1 cellular context compared by ENCODE assay signal in genomic region chr2:171248205-171248662, GRCh38.
TF ChIP-seq lines count a peak whose summit lies in the region.

No MANE protein-coding gene starts in this region.

TF ChIP-seq in K562, 482 proteins besides CTCF, POLR2A, EP300 and RAD21 (continued from another document and continues in another):
- no peak for TF ChIP-seq ZSCAN29 (IDR thresholded peaks at IDR 0.05)
- TF ChIP-seq ZNF785 (CRISPR knock-in tag; IDR thresholded peaks at IDR 0.05), result no peak
- peak; percentile 30; the same call in 1 of the 2 replicates for TF ChIP-seq NCOR1 (IDR thresholded peaks at IDR 0.05)
- TF ChIP-seq ZNF174 (CRISPR knock-in tag; IDR thresholded peaks at IDR 0.05), result no peak
- TF ChIP-seq HDAC6 (IDR thresholded peaks at IDR 0.05; ENCODE audit: low read depth, low read length), result no peak
- TF ChIP-seq GATA2 (CRISPR knock-in tag; IDR thresholded peaks at IDR 0.05), result peak; percentile 81
- TF ChIP-seq MTA1 (IDR thresholded peaks at IDR 0.05; ENCODE audit: borderline replicate concordance), result peak; percentile 57; the same call in 1 of the 2 replicates
- TF ChIP-seq CTBP1 (IDR thresholded peaks at IDR 0.05; ENCODE audit: borderline replicate concordance), result peak; percentile 55; the same call in 1 of the 2 replicates
- TF ChIP-seq SAP30 (IDR thresholded peaks at IDR 0.05; ENCODE audit: borderline replicate concordance, insufficient read depth, low read depth, low read length, poor library complexity, severe bottlenecking), result no peak
- peak; percentile 93 for TF ChIP-seq ZNF41 (CRISPR knock-in tag; conservative IDR thresholded peaks at IDR 0.05)
- no peak for TF ChIP-seq PYGO2 (tag; IDR thresholded peaks at IDR 0.05)
- 0 out of 2 replicates have a peak, but pooled peaks have one; percentile 28 for TF ChIP-seq ZNF79 (CRISPR knock-in tag; IDR thresholded peaks at IDR 0.05; ENCODE audit: low read depth)
- peak; percentile 65; the same call in 1 of the 2 replicates for TF ChIP-seq ZNF609 (CRISPR knock-in tag; IDR thresholded peaks at IDR 0.05; ENCODE audit: borderline replicate concordance)
- TF ChIP-seq ZNF639 (CRISPR knock-in tag; conservative IDR thresholded peaks at IDR 0.05 in 1 of 2, IDR thresholded peaks at IDR 0.05 in 1 of 2), result 0 out of 4 replicates have a peak, but pooled peaks of 1 of the 2 experiments have one; percentile 52
- peak; percentile 81 for TF ChIP-seq SMARCA4 (IDR thresholded peaks at IDR 0.05)
- TF ChIP-seq MBD2 (IDR thresholded peaks at IDR 0.05; ENCODE audit: borderline replicate concordance, low read depth), result no peak
- TF ChIP-seq, protein P1, sequence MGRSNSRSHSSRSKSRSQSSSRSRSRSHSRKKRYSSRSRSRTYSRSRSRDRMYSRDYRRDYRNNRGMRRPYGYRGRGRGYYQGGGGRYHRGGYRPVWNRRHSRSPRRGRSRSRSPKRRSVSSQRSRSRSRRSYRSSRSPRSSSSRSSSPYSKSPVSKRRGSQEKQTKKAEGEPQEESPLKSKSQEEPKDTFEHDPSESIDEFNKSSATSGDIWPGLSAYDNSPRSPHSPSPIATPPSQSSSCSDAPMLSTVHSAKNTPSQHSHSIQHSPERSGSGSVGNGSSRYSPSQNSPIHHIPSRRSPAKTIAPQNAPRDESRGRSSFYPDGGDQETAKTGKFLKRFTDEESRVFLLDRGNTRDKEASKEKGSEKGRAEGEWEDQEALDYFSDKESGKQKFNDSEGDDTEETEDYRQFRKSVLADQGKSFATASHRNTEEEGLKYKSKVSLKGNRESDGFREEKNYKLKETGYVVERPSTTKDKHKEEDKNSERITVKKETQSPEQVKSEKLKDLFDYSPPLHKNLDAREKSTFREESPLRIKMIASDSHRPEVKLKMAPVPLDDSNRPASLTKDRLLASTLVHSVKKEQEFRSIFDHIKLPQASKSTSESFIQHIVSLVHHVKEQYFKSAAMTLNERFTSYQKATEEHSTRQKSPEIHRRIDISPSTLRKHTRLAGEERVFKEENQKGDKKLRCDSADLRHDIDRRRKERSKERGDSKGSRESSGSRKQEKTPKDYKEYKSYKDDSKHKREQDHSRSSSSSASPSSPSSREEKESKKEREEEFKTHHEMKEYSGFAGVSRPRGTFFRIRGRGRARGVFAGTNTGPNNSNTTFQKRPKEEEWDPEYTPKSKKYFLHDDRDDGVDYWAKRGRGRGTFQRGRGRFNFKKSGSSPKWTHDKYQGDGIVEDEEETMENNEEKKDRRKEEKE (IDR thresholded peaks at IDR 0.05; ENCODE audit: borderline replicate concordance in 1 of 2, control insufficient read depth in 1 of 2, low read depth in 2 of 2, low read length in 1 of 2), result no peak
- peak; percentile 69; the same call in 1 of the 2 replicates for TF ChIP-seq SOX6 (IDR thresholded peaks at IDR 0.05)
- no peak for TF ChIP-seq NR3C1 (CRISPR knock-in tag; IDR thresholded peaks at IDR 0.05)
- TF ChIP-seq PCBP2 (IDR thresholded peaks at IDR 0.05; ENCODE audit: low read depth, low read length, poor library complexity, severe bottlenecking), result no peak
- peak in 1 of 2 experiments; percentile 32; a peak in 1 of 4 replicates for TF ChIP-seq TBL1XR1 (IDR thresholded peaks at IDR 0.05; ENCODE audit: low read length in 2 of 2)
- TF ChIP-seq SPI1 (IDR thresholded peaks at IDR 0.05; ENCODE audit: borderline replicate concordance, low read depth, low read length), result peak; percentile 95
- TF ChIP-seq MYC (IDR thresholded peaks at IDR 0.05; ENCODE audit: low read depth, low read length), result 0 out of 2 replicates have a peak, but pooled peaks have one; percentile 20
- TF ChIP-seq MYC (CRISPR knock-in tag; IDR thresholded peaks at IDR 0.05; ENCODE audit: borderline replicate concordance, low read depth), result no peak
- peak; percentile 74 for TF ChIP-seq DPF2 (IDR thresholded peaks at IDR 0.05)
- TF ChIP-seq, protein P2, sequence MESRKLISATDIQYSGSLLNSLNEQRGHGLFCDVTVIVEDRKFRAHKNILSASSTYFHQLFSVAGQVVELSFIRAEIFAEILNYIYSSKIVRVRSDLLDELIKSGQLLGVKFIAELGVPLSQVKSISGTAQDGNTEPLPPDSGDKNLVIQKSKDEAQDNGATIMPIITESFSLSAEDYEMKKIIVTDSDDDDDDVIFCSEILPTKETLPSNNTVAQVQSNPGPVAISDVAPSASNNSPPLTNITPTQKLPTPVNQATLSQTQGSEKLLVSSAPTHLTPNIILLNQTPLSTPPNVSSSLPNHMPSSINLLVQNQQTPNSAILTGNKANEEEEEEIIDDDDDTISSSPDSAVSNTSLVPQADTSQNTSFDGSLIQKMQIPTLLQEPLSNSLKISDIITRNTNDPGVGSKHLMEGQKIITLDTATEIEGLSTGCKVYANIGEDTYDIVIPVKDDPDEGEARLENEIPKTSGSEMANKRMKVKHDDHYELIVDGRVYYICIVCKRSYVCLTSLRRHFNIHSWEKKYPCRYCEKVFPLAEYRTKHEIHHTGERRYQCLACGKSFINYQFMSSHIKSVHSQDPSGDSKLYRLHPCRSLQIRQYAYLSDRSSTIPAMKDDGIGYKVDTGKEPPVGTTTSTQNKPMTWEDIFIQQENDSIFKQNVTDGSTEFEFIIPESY (CRISPR knock-in tag; IDR thresholded peaks at IDR 0.05), result no peak
- no peak for TF ChIP-seq NR0B1 (IDR thresholded peaks at IDR 0.05; ENCODE audit: partially characterized antibody)
- peak; percentile 60 for TF ChIP-seq TCF3 (CRISPR knock-in tag; IDR thresholded peaks at IDR 0.05)
- peak; percentile 76; the same call in 1 of the 2 replicates for TF ChIP-seq MITF (IDR thresholded peaks at IDR 0.05)
- TF ChIP-seq ZNF253 (CRISPR knock-in tag; conservative IDR thresholded peaks at IDR 0.05), result no peak
- TF ChIP-seq SIX5 (IDR thresholded peaks at IDR 0.05; ENCODE audit: borderline replicate concordance in 1 of 2, insufficient read depth in 1 of 2, low read depth in 1 of 2, low read length in 2 of 2), result no peak
- peak; percentile 86 for TF ChIP-seq L3MBTL2 (IDR thresholded peaks at IDR 0.05)
- peak; percentile 51; the same call in 1 of the 2 replicates for TF ChIP-seq PML (IDR thresholded peaks at IDR 0.05; ENCODE audit: low read length)
- TF ChIP-seq MYNN (IDR thresholded peaks at IDR 0.05), result no peak
- TF ChIP-seq MYNN (CRISPR knock-in tag; IDR thresholded peaks at IDR 0.05), result no peak
- peak; percentile 23; the same call in 1 of the 2 replicates for TF ChIP-seq NFE2 (IDR thresholded peaks at IDR 0.05; ENCODE audit: low read depth)
- peak; percentile 33; the same call in 1 of the 2 replicates for TF ChIP-seq MAFK (IDR thresholded peaks at IDR 0.05; ENCODE audit: low read length)
- TF ChIP-seq ZEB2 (IDR thresholded peaks at IDR 0.05), result peak; percentile 64; the same call in 1 of the 2 replicates
- TF ChIP-seq HDGF (IDR thresholded peaks at IDR 0.05), result no peak
- TF ChIP-seq TOE1 (IDR thresholded peaks at IDR 0.05; ENCODE audit: borderline replicate concordance), result no peak
- TF ChIP-seq TOE1 (CRISPR knock-in tag; IDR thresholded peaks at IDR 0.05; ENCODE audit: borderline replicate concordance, low read depth), result 0 out of 2 replicates have a peak, but pooled peaks have one; percentile 56
- 0 out of 2 replicates have a peak, but pooled peaks have one; percentile 22 for TF ChIP-seq MTA3 (IDR thresholded peaks at IDR 0.05; ENCODE audit: borderline replicate concordance)
- TF ChIP-seq ATF3 (IDR thresholded peaks at IDR 0.05), result no peak
- TF ChIP-seq ATF3 (CRISPR knock-in tag; conservative IDR thresholded peaks at IDR 0.05), result no peak
- peak in 1 of 2 experiments; percentile 48; a peak in 1 of 4 replicates for TF ChIP-seq RCOR1 (IDR thresholded peaks at IDR 0.05; ENCODE audit: borderline replicate concordance in 1 of 2, low read depth in 2 of 2, low read length in 2 of 2)
- TF ChIP-seq, protein P3, sequence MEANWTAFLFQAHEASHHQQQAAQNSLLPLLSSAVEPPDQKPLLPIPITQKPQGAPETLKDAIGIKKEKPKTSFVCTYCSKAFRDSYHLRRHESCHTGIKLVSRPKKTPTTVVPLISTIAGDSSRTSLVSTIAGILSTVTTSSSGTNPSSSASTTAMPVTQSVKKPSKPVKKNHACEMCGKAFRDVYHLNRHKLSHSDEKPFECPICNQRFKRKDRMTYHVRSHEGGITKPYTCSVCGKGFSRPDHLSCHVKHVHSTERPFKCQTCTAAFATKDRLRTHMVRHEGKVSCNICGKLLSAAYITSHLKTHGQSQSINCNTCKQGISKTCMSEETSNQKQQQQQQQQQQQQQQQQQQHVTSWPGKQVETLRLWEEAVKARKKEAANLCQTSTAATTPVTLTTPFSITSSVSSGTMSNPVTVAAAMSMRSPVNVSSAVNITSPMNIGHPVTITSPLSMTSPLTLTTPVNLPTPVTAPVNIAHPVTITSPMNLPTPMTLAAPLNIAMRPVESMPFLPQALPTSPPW (CRISPR knock-in tag; IDR thresholded peaks at IDR 0.05), result no peak
- TF ChIP-seq SP1 (CRISPR knock-in tag; IDR thresholded peaks at IDR 0.05), result peak; percentile 74
- TF ChIP-seq, protein P4, sequence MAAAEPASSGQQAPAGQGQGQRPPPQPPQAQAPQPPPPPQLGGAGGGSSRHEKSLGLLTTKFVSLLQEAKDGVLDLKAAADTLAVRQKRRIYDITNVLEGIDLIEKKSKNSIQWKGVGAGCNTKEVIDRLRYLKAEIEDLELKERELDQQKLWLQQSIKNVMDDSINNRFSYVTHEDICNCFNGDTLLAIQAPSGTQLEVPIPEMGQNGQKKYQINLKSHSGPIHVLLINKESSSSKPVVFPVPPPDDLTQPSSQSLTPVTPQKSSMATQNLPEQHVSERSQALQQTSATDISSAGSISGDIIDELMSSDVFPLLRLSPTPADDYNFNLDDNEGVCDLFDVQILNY (CRISPR knock-in tag; IDR thresholded peaks at IDR 0.05), result 0 out of 2 replicates have a peak, but pooled peaks have one; percentile 25
- TF ChIP-seq TEAD4 (IDR thresholded peaks at IDR 0.05; ENCODE audit: low read length), result peak; percentile 78
- TF ChIP-seq TEAD4 (CRISPR knock-in tag; IDR thresholded peaks at IDR 0.05; ENCODE audit: borderline replicate concordance), result no peak
- no peak for TF ChIP-seq SMAD1 (IDR thresholded peaks at IDR 0.05; ENCODE audit: low read depth, low read length, partially characterized antibody)
